28 cellular contexts compared by ENCODE assay signal in genomic region chr6:114592506-114592905, GRCh38.
"Had no signal": no experiment of that assay in that cellular context is flagged by ENCODE, and none has a peak within 500 bp of the region (broad histone marks: within the 10 kb centered on the region; RNA-seq: fewer than 3 reads in every experiment).

No MANE protein-coding gene starts in this region.

- H3K4me1 Mint-ChIP-seq: activated B cell treated with CpG ODN at 0.5 μM for 24 hours had no signal

- H3K4me3 ChIP-seq: adrenal gland, body of pancreas, breast epithelium, K562 had no signal

- H3K27me3 Mint-ChIP-seq: activated B cell treated with CpG ODN at 0.5 μM for 24 hours; activated CD4-positive, alpha-beta memory T cell treated with anti-CD3 and anti-CD28 coated beads for 36 hours had no signal

- H3K27ac ChIP-seq: adrenal gland, body of pancreas, breast epithelium, VCaP had no signal

- H3K9me3 ChIP-seq: adrenal gland, body of pancreas, breast epithelium had no signal

- H3K27ac Mint-ChIP-seq: activated B cell treated with CpG ODN at 0.5 μM for 24 hours; activated CD4-positive, alpha-beta memory T cell treated with anti-CD3 and anti-CD28 coated beads for 36 hours; activated naive CD4-positive, alpha-beta T cell treated with anti-CD3 and anti-CD28 coated beads for 36 hours; activated naive CD4-positive, alpha-beta T cell treated with anti-CD3 and anti-CD28 coated beads, Interleukin-2, amount 50 U/mL, for 72 hours; activated T-helper 1 cell treated with anti-CD3 and anti-CD28 coated beads, Interleukin-12 subunit alpha, Interleukin-12 subunit beta, Interleukin-2, Interleukin-4 antibody, amounts not matched to agents 30 ng/mL and 10 ng/mL and 1 ng/mL, durations not matched to agents 14 hours and 24 hours and 36 hours; T-helper 1 cell treated with Interleukin-12 subunit alpha and Interleukin-12 subunit beta and Interleukin-4 antibody, amounts not matched to agents 30 μg/mL and 1 μg/mL, for 36 hours; T-helper 2 cell treated with Interferon-gamma antibody and Interleukin-4, amounts not matched to agents 5 μg/mL and 100 μg/mL, for 36 hours had no signal

- H3K36me3 Mint-ChIP-seq: activated CD4-positive, alpha-beta memory T cell treated with anti-CD3 and anti-CD28 coated beads for 36 hours; activated naive CD4-positive, alpha-beta T cell treated with anti-CD3 and anti-CD28 coated beads, Interleukin-2, amount 50 U/mL, for 72 hours had no signal

- H3K4me1 ChIP-seq: adrenal gland, body of pancreas, breast epithelium had no signal

- H3K4me3 Mint-ChIP-seq: activated B cell treated with CpG ODN at 0.5 μM for 24 hours; activated CD4-positive, alpha-beta memory T cell treated with anti-CD3 and anti-CD28 coated beads for 36 hours; activated naive CD4-positive, alpha-beta T cell treated with anti-CD3 and anti-CD28 coated beads for 36 hours; activated T-cell treated with anti-CD3 and anti-CD28 coated beads, Interleukin-2, amount 50 U/mL, for 4 hours; activated T-helper 1 cell treated with anti-CD3 and anti-CD28 coated beads, Interleukin-12 subunit alpha, Interleukin-12 subunit beta, Interleukin-2, Interleukin-4 antibody, amounts not matched to agents 30 ng/mL and 10 ng/mL and 1 ng/mL, durations not matched to agents 14 hours and 24 hours and 36 hours; T-helper 1 cell treated with Interleukin-12 subunit alpha and Interleukin-12 subunit beta and Interleukin-4 antibody, amounts not matched to agents 30 μg/mL and 1 μg/mL, for 36 hours; T-helper 2 cell treated with Interferon-gamma antibody and Interleukin-4, amounts not matched to agents 5 μg/mL and 100 μg/mL, for 36 hours had no signal

- H3K27me3 ChIP-seq: adrenal gland, body of pancreas, breast epithelium had no signal

- H3K36me3 ChIP-seq: adrenal gland, breast epithelium had no signal

- FAIRE-seq: astrocyte, K562, TTC549 had no signal

- DNase-seq: activated B cell treated with CpG ODN at 0.5 μM for 24 hours; activated CD4-positive, alpha-beta memory T cell treated with anti-CD3 and anti-CD28 coated beads for 36 hours; activated CD4-positive, alpha-beta T cell treated with anti-CD3 and anti-CD28 coated beads for 4 hours; activated CD4-positive, alpha-beta T cell treated with anti-CD3 and anti-CD28 coated beads, Interleukin-2, amount 50 U/mL, for 1 hour; activated CD4-positive, CD25-positive, alpha-beta regulatory T cell treated with anti-CD3 and anti-CD28 coated beads, Interleukin-2, amount 50 U/mL, for 72 hours; activated CD8-positive, alpha-beta memory T cell treated with anti-CD3 and anti-CD28 coated beads, Interleukin-2, amount 50 U/mL, for 4 hours; activated gamma-delta T cell treated with Interleukin-2 at 50 U/mL for 16 hours; activated naive CD4-positive, alpha-beta T cell treated with anti-CD3 and anti-CD28 coated beads for 36 hours; activated T-cell treated with anti-CD3 and anti-CD28 coated beads for 4 hours; activated T-cell treated with anti-CD3 and anti-CD28 coated beads, Interleukin-2, amount 50 U/mL, for 4 hours; adrenal gland; body of pancreas; NCI-H1105 treated with DMSO at 0.1 percent for 48 hours; NCI-H1436 treated with DMSO at 0.1 percent for 48 hours; NCI-H1694 treated with DMSO at 0.1 percent for 48 hours; NCI-H2029; NCI-H345; NCI-H524 treated with DMSO at 0.1 percent for 48 hours; RPMI8226 had no signal

- H3K9me3 Mint-ChIP-seq: T-helper 1 cell treated with Interleukin-12 subunit alpha and Interleukin-12 subunit beta and Interleukin-4 antibody, amounts not matched to agents 30 μg/mL and 1 μg/mL, for 36 hours; T-helper 2 cell treated with Interferon-gamma antibody and Interleukin-4, amounts not matched to agents 5 μg/mL and 100 μg/mL, for 36 hours had no signal
